ENCODE assay signal across 2 cellular contexts in genomic region chr11:101914349-101914736, GRCh38.
TF ChIP-seq lines count a peak whose summit lies in the region.

No MANE protein-coding gene starts in this region.

TF ChIP-seq in GM23338, 12 proteins besides CTCF, POLR2A, EP300 and RAD21 (continued from another document):
- TF ChIP-seq ZNF462 (CRISPR knock-in tag; IDR thresholded peaks at IDR 0.05), result no peak
- no peak for TF ChIP-seq CREB1 (CRISPR knock-in tag; IDR thresholded peaks at IDR 0.05; ENCODE audit: low read depth)
- TF ChIP-seq JUNB (IDR thresholded peaks at IDR 0.05; ENCODE audit: unreplicated experiment), result no peak
- TF ChIP-seq ETS1 (IDR thresholded peaks at IDR 0.05), result no peak
- no peak for TF ChIP-seq ZNF114 (CRISPR knock-in tag; IDR thresholded peaks at IDR 0.05)
- TF ChIP-seq REST (IDR thresholded peaks at IDR 0.05; ENCODE audit: unreplicated experiment), result no peak

TF ChIP-seq in WTC11, 78 proteins besides CTCF, POLR2A, EP300 and RAD21 (continued from another document):
- TF ChIP-seq ATF6 (CRISPR knock-in tag; IDR thresholded peaks at IDR 0.05) (no peak), ATF1 (CRISPR knock-in tag; IDR thresholded peaks at IDR 0.05) (no peak)
